ENCODE assay signal across 1 cellular context in the genomic region with DNA sequence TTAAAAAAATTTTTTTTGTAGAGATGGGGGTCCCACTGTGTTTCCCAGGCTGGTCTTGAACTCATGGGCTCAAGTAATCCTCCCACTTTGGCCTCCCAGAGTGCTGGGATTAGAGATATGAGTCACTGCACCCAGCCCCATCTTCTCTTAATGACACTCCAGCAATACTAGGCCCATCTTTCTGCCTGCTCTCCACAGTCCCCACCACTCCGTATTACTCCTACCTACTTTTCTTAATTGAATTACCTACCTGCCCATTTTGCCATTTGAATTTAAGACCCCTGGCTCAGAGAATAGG.
TF ChIP-seq lines count a peak whose summit lies in the region.

No MANE protein-coding gene starts in this region.

TF ChIP-seq in GM23338, 12 proteins besides CTCF, POLR2A, EP300 and RAD21 (continued from another document):
- TF ChIP-seq, protein P1, sequence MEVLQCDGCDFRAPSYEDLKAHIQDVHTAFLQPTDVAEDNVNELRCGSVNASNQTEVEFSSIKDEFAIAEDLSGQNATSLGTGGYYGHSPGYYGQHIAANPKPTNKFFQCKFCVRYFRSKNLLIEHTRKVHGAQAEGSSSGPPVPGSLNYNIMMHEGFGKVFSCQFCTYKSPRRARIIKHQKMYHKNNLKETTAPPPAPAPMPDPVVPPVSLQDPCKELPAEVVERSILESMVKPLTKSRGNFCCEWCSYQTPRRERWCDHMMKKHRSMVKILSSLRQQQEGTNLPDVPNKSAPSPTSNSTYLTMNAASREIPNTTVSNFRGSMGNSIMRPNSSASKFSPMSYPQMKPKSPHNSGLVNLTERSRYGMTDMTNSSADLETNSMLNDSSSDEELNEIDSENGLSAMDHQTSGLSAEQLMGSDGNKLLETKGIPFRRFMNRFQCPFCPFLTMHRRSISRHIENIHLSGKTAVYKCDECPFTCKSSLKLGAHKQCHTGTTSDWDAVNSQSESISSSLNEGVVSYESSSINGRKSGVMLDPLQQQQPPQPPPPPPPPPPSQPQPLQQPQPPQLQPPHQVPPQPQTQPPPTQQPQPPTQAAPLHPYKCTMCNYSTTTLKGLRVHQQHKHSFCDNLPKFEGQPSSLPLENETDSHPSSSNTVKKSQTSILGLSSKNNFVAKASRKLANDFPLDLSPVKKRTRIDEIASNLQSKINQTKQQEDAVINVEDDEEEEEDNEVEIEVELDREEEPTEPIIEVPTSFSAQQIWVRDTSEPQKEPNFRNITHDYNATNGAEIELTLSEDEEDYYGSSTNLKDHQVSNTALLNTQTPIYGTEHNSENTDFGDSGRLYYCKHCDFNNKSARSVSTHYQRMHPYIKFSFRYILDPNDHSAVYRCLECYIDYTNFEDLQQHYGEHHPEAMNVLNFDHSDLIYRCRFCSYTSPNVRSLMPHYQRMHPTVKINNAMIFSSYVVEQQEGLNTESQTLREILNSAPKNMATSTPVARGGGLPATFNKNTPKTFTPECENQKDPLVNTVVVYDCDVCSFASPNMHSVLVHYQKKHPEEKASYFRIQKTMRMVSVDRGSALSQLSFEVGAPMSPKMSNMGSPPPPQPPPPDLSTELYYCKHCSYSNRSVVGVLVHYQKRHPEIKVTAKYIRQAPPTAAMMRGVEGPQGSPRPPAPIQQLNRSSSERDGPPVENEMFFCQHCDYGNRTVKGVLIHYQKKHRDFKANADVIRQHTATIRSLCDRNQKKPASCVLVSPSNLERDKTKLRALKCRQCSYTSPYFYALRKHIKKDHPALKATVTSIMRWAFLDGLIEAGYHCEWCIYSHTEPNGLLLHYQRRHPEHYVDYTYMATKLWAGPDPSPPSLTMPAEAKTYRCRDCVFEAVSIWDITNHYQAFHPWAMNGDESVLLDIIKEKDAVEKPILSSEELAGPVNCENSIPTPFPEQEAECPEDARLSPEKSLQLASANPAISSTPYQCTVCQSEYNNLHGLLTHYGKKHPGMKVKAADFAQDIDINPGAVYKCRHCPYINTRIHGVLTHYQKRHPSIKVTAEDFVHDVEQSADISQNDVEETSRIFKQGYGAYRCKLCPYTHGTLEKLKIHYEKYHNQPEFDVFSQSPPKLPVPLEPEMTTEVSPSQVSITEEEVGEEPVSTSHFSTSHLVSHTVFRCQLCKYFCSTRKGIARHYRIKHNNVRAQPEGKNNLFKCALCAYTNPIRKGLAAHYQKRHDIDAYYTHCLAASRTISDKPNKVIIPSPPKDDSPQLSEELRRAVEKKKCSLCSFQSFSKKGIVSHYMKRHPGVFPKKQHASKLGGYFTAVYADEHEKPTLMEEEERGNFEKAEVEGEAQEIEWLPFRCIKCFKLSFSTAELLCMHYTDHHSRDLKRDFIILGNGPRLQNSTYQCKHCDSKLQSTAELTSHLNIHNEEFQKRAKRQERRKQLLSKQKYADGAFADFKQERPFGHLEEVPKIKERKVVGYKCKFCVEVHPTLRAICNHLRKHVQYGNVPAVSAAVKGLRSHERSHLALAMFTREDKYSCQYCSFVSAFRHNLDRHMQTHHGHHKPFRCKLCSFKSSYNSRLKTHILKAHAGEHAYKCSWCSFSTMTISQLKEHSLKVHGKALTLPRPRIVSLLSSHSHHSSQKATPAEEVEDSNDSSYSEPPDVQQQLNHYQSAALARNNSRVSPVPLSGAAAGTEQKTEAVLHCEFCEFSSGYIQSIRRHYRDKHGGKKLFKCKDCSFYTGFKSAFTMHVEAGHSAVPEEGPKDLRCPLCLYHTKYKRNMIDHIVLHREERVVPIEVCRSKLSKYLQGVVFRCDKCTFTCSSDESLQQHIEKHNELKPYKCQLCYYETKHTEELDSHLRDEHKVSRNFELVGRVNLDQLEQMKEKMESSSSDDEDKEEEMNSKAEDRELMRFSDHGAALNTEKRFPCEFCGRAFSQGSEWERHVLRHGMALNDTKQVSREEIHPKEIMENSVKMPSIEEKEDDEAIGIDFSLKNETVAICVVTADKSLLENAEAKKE (CRISPR knock-in tag; IDR thresholded peaks at IDR 0.05), result no peak
- no peak for TF ChIP-seq CREB1 (CRISPR knock-in tag; IDR thresholded peaks at IDR 0.05; ENCODE audit: low read depth)
